ENCODE assay signal across 15 cellular contexts in genomic region chr1:169426174-169426716, GRCh38. TPM values are rescaled to one million over a fixed set of nuclear protein-coding genes. Genes with fewer than 3 reads are reported as not detected.
DNase-seq lines count a peak whose midpoint lies in the region; ATAC-seq and TF ChIP-seq lines count a peak whose summit lies in the region.
"Had no signal": no experiment of that assay in that cellular context is flagged by ENCODE, and none has a peak within 500 bp of the region (broad histone marks: within the 10 kb centered on the region; RNA-seq: fewer than 3 reads in every experiment).

No MANE protein-coding gene starts in this region.

- H3K27ac Mint-ChIP-seq in CD4-positive, alpha-beta T cell: no peak overlapping the region
- H3K27ac Mint-ChIP-seq: activated naive CD4-positive, alpha-beta T cell treated with anti-CD3 and anti-CD28 coated beads, Interleukin-2, amount 50 U/mL, for 24 hours had no signal

- H3K9ac ChIP-seq in endocrine pancreas (ENCODE audit: control insufficient read depth, insufficient read depth, low read length): peak overlapping the region; percentile 85

- ATAC-seq in CD4-positive, alpha-beta T cell (ENCODE audit: poor library complexity): no peak
- no peak for ATAC-seq in GM21447 (IDR thresholded peaks at IDR 0.05; ENCODE audit: unreplicated experiment)
- no peak for ATAC-seq in HG02973 (IDR thresholded peaks at IDR 0.05; ENCODE audit: unreplicated experiment)

- POLR2A ChIA-PET in CD4-positive, alpha-beta T cell (lab: Charles Lee): interaction anchor here (0.5 to 1.0 kb wide), 2 partner anchors 58 to 64 kb away, joined by 3 to 7 read pairs; partner anchors contain the start of genes BLZF1 and NME7

- H3K4me3 ChIP-seq in endocrine pancreas (ENCODE audit: control insufficient read depth, insufficient read depth, low read length): peak overlapping the region; percentile 98

- H3K4me1 ChIP-seq in endocrine pancreas (ENCODE audit: control insufficient read depth, insufficient read depth, low read length): peaks cover 14% of the 10 kb centered on the region
- H3K4me1 ChIP-seq: Caco-2 had no signal

- no peaks in the 10 kb centered on the region for H3K36me3 Mint-ChIP-seq in CD4-positive, alpha-beta T cell (ENCODE audit: low read depth)
- H3K36me3 Mint-ChIP-seq: activated naive CD4-positive, alpha-beta T cell treated with anti-CD3 and anti-CD28 coated beads, Interleukin-2, amount 50 U/mL, for 24 hours had no signal

- CTCF ChIA-PET in CD4-positive, alpha-beta T cell (lab: Charles Lee): no interaction called here

- DNase-seq in G401 (ENCODE audit: low spot score) (peak; percentile 48), NCI-H69 (lab: John Stamatoyannopoulos, UW) (peak; percentile 29), pons (ENCODE audit: low spot score) (peak; percentile 17), NOMO-1 treated with dmso at 0.1 percent for 144 hours (lab: John Stamatoyannopoulos, UW; ENCODE audit: unreplicated experiment) (no peak)
- DNase-seq in CD4-positive, alpha-beta T cell: no peak
- DNase-seq: activated CD4-positive, alpha-beta T cell treated with anti-CD3 and anti-CD28 coated beads, Interleukin-2, amount 50 U/mL, for 1 hour; Caco-2; effector memory CD4-positive, alpha-beta T cell; NCI-H2171 treated with DMSO at 0.1 percent for 48 hours; stimulated activated CD4-positive, alpha-beta T cell treated with anti-CD3 and anti-CD28 coated beads, Interleukin-1b, Interleukin-23, amount 100 ng/mL, for 48 hours; SW 1271 had no signal

- no peaks in the 10 kb centered on the region for H3K9me3 Mint-ChIP-seq in CD4-positive, alpha-beta T cell

- TF ChIP-seq CTCF in CD4-positive, alpha-beta T cell (IDR thresholded peaks at IDR 0.05): no peak

- in situ Hi-C loops in G401 (cut with HindIII; ENCODE audit: low sequenced_read_pairs): no loop called here

- intact Hi-C loops in CD4-positive, alpha-beta T cell (cut with DNase I, micrococcal nuclease): no loop called here

- no peaks in the 10 kb centered on the region for H3K27me3 ChIP-seq in endocrine pancreas (ENCODE audit: control insufficient read depth, insufficient read depth, low read length)
- peaks cover 63% of the 10 kb centered on the region for H3K27me3 ChIP-seq in CD4-positive, alpha-beta T cell (ENCODE audit: control insufficient read depth, insufficient read depth, low read length)

- no peaks in the 10 kb centered on the region for H3K9me3 ChIP-seq in endocrine pancreas (ENCODE audit: control insufficient read depth, low read length)
- no peaks in the 10 kb centered on the region for H3K9me3 ChIP-seq in CD4-positive, alpha-beta T cell (ENCODE audit: control insufficient read depth, low read length)
- H3K9me3 ChIP-seq: Caco-2 had no signal

- peaks cover 84% of the 10 kb centered on the region for H3K27me3 Mint-ChIP-seq in CD4-positive, alpha-beta T cell

- H3K4me3 Mint-ChIP-seq in CD4-positive, alpha-beta T cell: no peak overlapping the region

- H3K27ac ChIP-seq in CD4-positive, alpha-beta T cell (ENCODE audit: low read depth, low read length): no peak overlapping the region

- H3K36me3 ChIP-seq in endocrine pancreas (ENCODE audit: control insufficient read depth, insufficient read depth, low read length): no peaks in the 10 kb centered on the region

- H3K4me1 Mint-ChIP-seq in CD4-positive, alpha-beta T cell (ENCODE audit: low read depth): peaks cover 6% of the 10 kb centered on the region

RNA-seq across cellular contexts. Expression of gene CCDC181, which starts 1.0 kb away (rescaled TPM):
- not detected in 2 replicates for total RNA-seq in G401 (2014; rRNA removed; shearing (Covaris generic))
- total RNA-seq in CD4-positive, alpha-beta T cell: not detected

RNA-seq across cellular contexts. Expression of gene BLZF1, which starts 58.2 kb away (rescaled TPM):
- total RNA-seq in G401 (2014; rRNA removed; shearing (Covaris generic)): 15.7 and 20.4 TPM in 2 replicates
- 10 to 100 TPM; 10.0 to 10.6 TPM for total RNA-seq in CD4-positive, alpha-beta T cell

RNA-seq across cellular contexts. Expression of gene NME7, which starts 58.6 kb away (rescaled TPM):
- 11.9 and 15.4 TPM in 2 replicates for total RNA-seq in G401 (2014; rRNA removed; shearing (Covaris generic))
- total RNA-seq in CD4-positive, alpha-beta T cell: 1 to 10 TPM; 7.2 to 8.3 TPM

RNA-seq across cellular contexts. Expression of gene SLC19A2, which starts 59.5 kb away (rescaled TPM):
- 11.3 and 18.7 TPM in 2 replicates for total RNA-seq in G401 (2014; rRNA removed; shearing (Covaris generic))
- 1 to 10 TPM; 3.6 to 3.7 TPM for total RNA-seq in CD4-positive, alpha-beta T cell

Comparison
In these comparisons a context has a peak if more than half of its experiments do, and no peak if none do; other contexts are left out.
1. DNase-seq: peak in G401 (single experiment), NCI-H69 (single experiment) and pons (single experiment); none in NOMO-1 treated with dmso at 0.1 percent for 144 hours (single experiment) and CD4-positive, alpha-beta T cell (0 of 10).